Comparison of ENCODE assay signal across 29 cellular contexts in the genomic region with DNA sequence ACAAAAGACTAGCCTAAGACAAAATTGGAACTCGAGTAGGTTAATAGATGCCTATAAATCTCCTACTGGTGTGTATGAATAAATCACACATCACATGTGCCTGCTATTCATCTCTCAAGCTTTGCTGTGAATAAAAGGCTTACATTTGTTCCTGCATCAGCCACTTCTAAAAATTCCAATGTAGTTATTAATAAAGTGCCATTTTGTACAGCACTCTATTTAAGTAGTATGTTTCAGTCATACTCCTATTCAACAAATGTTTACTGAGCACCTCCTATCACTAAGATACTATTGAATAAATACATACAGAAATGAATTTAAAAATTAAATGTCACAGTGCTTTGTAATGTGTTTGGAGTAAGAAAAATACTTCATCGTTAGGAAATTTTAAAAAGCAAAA.
"Had no signal": no experiment of that assay in that cellular context is flagged by ENCODE, and none has a peak within 500 bp of the region (broad histone marks: within the 10 kb centered on the region; RNA-seq: fewer than 3 reads in every experiment).

No MANE protein-coding gene starts in this region.

- H3K4me2 ChIP-seq: neural progenitor cell, smooth muscle cell had no signal

- H3K4me1 ChIP-seq: parathyroid adenoma, psoas muscle, right lobe of liver, spleen, suprapubic skin, testis, tibial artery, transverse colon, upper lobe of right lung, uterus had no signal

- H3K4me3 ChIP-seq: neural progenitor cell, ovary, psoas muscle, right lobe of liver, sigmoid colon, skin epidermis, smooth muscle cell, spleen, suprapubic skin, testis, tibial artery, transverse colon, upper lobe of right lung, uterus had no signal

- H3K27me3 ChIP-seq: neural progenitor cell, ovary, right lobe of liver, sigmoid colon, spleen, suprapubic skin, testis, tibial artery, transverse colon, upper lobe of right lung, uterus had no signal

- H3K27ac ChIP-seq: neural progenitor cell, ovary, parathyroid adenoma, psoas muscle, right lobe of liver, sigmoid colon, skin epidermis, spleen, suprapubic skin, testis, tibial artery, transverse colon, upper lobe of right lung, uterus had no signal

- H2AFZ ChIP-seq: neural progenitor cell, parathyroid adenoma had no signal

- H3K36me3 ChIP-seq: neural progenitor cell, ovary, right lobe of liver, sigmoid colon, spleen, suprapubic skin, tibial artery, transverse colon, upper lobe of right lung, uterus had no signal

- H3K79me2 ChIP-seq: parathyroid adenoma had no signal

- DNase-seq: natural killer cell; occipital lobe; ovary; posterior cingulate gyrus; psoas muscle; right cardiac atrium; right lobe of liver; sigmoid colon; spleen; stimulated activated CD4-positive, alpha-beta T cell treated with anti-CD3 and anti-CD28 coated beads, Interleukin-12 subunit alpha, Interleukin-12 subunit beta, amount 100 ng/mL, for 4 hours; stimulated activated CD4-positive, alpha-beta T cell treated with anti-CD3 and anti-CD28 coated beads, Interleukin-1b, Interleukin-23, amount 100 ng/mL, for 48 hours; stimulated activated CD4-positive, alpha-beta T cell treated with anti-CD3 and anti-CD28 coated beads, Interleukin-4, amount 100 ng/mL, for 1 hour; stimulated activated CD4-positive, alpha-beta T cell treated with anti-CD3 and anti-CD28 coated beads, Interleukin-4, amount 100 ng/mL, for 4 hours; stimulated activated CD8-positive, alpha-beta memory T cell treated with anti-CD3 and anti-CD28 coated beads, Interleukin-4, amount 100 ng/mL, for 48 hours; stimulated activated naive CD4-positive, alpha-beta T cell; stimulated activated naive CD8-positive, alpha-beta T cell treated with anti-CD3 and anti-CD28 coated beads, Interleukin-15, amount 100 ng/mL, for 72 hours; stimulated activated naive CD8-positive, alpha-beta T cell treated with anti-CD3 and anti-CD28 coated beads, Interleukin-15, Interleukin-2, amounts not matched to agents 100 U/mL and 50 U/mL, for 24 hours; substantia nigra; testis; tibial artery; transverse colon; upper lobe of right lung; uterus had no signal

- H3K9me3 ChIP-seq: ovary, psoas muscle, right lobe of liver, sigmoid colon, spleen, suprapubic skin, testis, tibial artery, transverse colon, upper lobe of right lung, uterus had no signal

- ATAC-seq: natural killer cell; psoas muscle; right cardiac atrium; right lobe of liver; stimulated activated memory B cell treated with anti-CD40 and anti-IgM and Interleukin-4, amounts not matched to agents 10 μg/mL and 1 μg/mL and 100 μg/mL, for 72 hours; stimulated activated naive CD8-positive, alpha-beta T cell treated with anti-CD3 and anti-CD28 coated beads, Interleukin-15, amount 100 ng/mL, for 72 hours; stimulated activated naive CD8-positive, alpha-beta T cell treated with anti-CD3 and anti-CD28 coated beads, Interleukin-15, Interleukin-2, amounts not matched to agents 100 U/mL and 50 U/mL, for 24 hours; upper lobe of right lung had no signal
